Comparison of ENCODE assay signal across 1 cellular context in the genomic region with DNA sequence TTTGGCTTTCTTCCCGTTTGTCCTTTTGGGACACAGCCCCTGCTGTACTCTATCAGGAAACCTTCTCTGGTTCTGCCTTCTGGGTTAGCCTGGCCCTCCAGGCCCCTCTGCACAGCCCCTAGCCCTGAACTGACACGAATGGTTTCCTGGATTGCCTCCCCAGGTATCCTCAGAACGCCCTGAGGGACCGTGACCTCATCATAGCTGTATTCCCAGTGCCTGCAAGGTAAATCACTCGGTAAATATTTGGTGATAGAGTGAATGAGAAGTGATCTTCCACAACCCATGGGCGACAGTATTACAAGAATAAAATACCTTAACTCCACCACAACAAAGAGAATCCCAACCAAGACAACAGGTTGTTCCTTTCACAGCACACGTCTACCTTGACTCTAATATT.
TF ChIP-seq lines count a peak whose summit lies in the region.

No MANE protein-coding gene starts in this region.

TF ChIP-seq in H1, 55 proteins besides CTCF, POLR2A, EP300 and RAD21:
- TF ChIP-seq SP4 (IDR thresholded peaks at IDR 0.05; ENCODE audit: low read length) (no peak), KDM5A (IDR thresholded peaks at IDR 0.05; ENCODE audit: low read length) (no peak), RFX5 (IDR thresholded peaks at IDR 0.05; ENCODE audit: borderline replicate concordance, low read depth, low read length) (no peak), GABPA (IDR thresholded peaks at IDR 0.05; ENCODE audit: borderline replicate concordance, insufficient read depth, low read length) (no peak), PHF8 (conservative IDR thresholded peaks at IDR 0.05; ENCODE audit: low read depth, low read length) (no peak), SRF (IDR thresholded peaks at IDR 0.05; ENCODE audit: low read depth, low read length) (no peak), EGR1 (IDR thresholded peaks at IDR 0.05; ENCODE audit: borderline replicate concordance, low read depth, low read length) (no peak), SP2 (IDR thresholded peaks at IDR 0.05; ENCODE audit: low read length) (no peak), GTF2F1 (IDR thresholded peaks at IDR 0.05; ENCODE audit: borderline replicate concordance, low read depth, low read length) (no peak)
TF ChIP-seq in H1: peak in this region for 0.
